11 cellular contexts compared by ENCODE assay signal in the genomic region with DNA sequence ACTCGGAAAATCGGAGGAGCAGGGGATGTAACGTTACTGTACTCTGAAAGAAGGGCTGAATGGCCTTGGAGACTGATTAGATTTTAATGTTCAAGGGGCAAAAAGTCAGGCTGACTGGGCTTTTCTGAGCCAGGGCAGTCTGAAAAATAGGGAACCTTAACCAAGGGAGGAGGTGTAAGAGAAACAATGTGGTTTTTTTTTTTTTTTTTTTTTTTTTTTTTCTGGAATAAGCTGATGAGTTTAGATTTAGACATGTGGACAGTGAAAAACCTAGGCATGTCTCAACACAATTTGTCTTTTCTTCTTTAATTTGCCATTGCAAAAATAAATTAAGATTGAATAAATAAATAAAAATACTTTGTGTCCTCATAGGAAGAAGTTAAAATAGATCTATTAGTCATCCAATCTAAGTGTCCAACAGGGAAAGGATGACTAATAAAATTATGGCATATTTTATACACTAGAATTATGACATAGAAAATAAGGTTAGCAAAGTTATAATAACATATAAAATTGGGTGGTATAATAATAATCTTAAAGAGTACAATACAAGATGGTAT.
DNase-seq lines count a peak whose midpoint lies in the region; ATAC-seq and TF ChIP-seq lines count a peak whose summit lies in the region.
"Had no signal": no experiment of that assay in that cellular context is flagged by ENCODE, and none has a peak within 500 bp of the region (broad histone marks: within the 10 kb centered on the region; RNA-seq: fewer than 3 reads in every experiment).

No MANE protein-coding gene starts in this region.

- peak; percentile 77 for DNase-seq in HCEC 1CT
- peak; percentile 75 for DNase-seq in OCI-M1 (lab: John Stamatoyannopoulos, UW)
- peak; percentile 33 for DNase-seq in dermis blood vessel endothelial cell
- no peak for DNase-seq in osteoblast (ENCODE audit: insufficient read length, low spot score, missing footprints)
- no peak for DNase-seq in NCI-H2081 (lab: John Stamatoyannopoulos, UW)
- no peak for DNase-seq in NCI-H226
- DNase-seq: activated effector memory CD4-positive, alpha-beta T cell treated with anti-CD3 and anti-CD28 coated beads, Interleukin-2, amount 50 U/mL, for 16 hours; effector CD4-positive, alpha-beta T cell had no signal

- no peaks in the 10 kb centered on the region for H3K27me3 ChIP-seq in osteoblast (ENCODE audit: insufficient read depth, low read length)
- H3K27me3 ChIP-seq: gastroesophageal sphincter had no signal

- H3K4me1 ChIP-seq in osteoblast (ENCODE audit: insufficient read depth, low read length): peaks cover 14% of the 10 kb centered on the region

- TF ChIP-seq CTCF in osteoblast (IDR thresholded peaks at IDR 0.05; ENCODE audit: extremely low read depth, low read depth, low read length): no peak

- no peak for ATAC-seq in GM18505 (IDR thresholded peaks at IDR 0.05; ENCODE audit: unreplicated experiment)
- ATAC-seq: gastroesophageal sphincter had no signal

- peak overlapping the region; percentile 34 for H3K4me2 ChIP-seq in osteoblast (ENCODE audit: insufficient read depth, low read length)

- no peaks in the 10 kb centered on the region for H4K20me1 ChIP-seq in osteoblast (ENCODE audit: insufficient read depth, low read length)

- H2AFZ ChIP-seq in osteoblast (ENCODE audit: low read length): peak overlapping the region; percentile 17

- no peak overlapping the region for H3K4me3 ChIP-seq in osteoblast (ENCODE audit: insufficient read depth, low read length)
- H3K4me3 ChIP-seq: gastroesophageal sphincter had no signal

- TF ChIP-seq POLR2A in GM18505 (IDR thresholded peaks at IDR 0.05; ENCODE audit: borderline replicate concordance, extremely low read depth, insufficient read depth, insufficient read length): no peak

- no peaks in the 10 kb centered on the region for H3K36me3 ChIP-seq in osteoblast (ENCODE audit: insufficient read depth, low read length)
- H3K36me3 ChIP-seq: gastroesophageal sphincter had no signal

- no peaks in the 10 kb centered on the region for H3K9me3 ChIP-seq in osteoblast (ENCODE audit: low read depth, low read length)
- H3K9me3 ChIP-seq: gastroesophageal sphincter had no signal

- peak overlapping the region; percentile 49 for H3K27ac ChIP-seq in osteoblast (ENCODE audit: low read depth, low read length)
- H3K27ac ChIP-seq: gastroesophageal sphincter, VCaP had no signal

- no peaks in the 10 kb centered on the region for H3K79me2 ChIP-seq in osteoblast (ENCODE audit: insufficient read depth, low read length)

Comparison
In these comparisons a context has a peak if more than half of its experiments do, and no peak if none do; other contexts are left out.
1. DNase-seq: peak in HCEC 1CT (single experiment), OCI-M1 (single experiment) and dermis blood vessel endothelial cell (single experiment); none in osteoblast (single experiment), NCI-H2081 (0 of 2) and NCI-H226 (single experiment).